ENCODE assay signal across 29 cellular contexts in the genomic region with DNA sequence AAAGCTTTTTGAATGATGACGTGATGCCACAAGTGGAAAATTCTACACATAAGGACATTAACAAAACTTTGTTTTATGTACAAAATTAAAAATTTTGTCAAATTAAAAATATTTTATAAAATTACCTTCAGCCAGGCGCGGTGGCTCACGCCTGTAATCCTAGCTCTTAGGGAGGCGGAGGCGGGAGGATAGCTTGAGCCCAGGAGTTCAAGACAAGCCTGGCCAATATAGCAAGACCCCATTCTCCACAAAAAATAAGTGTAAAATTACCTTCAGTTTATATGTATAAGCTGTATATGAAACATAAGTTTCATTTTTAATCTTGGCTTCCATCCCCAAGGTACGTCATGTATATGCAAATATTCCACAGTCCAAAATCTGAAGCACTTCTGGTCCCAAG.
"Had no signal": no experiment of that assay in that cellular context is flagged by ENCODE, and none has a peak within 500 bp of the region (broad histone marks: within the 10 kb centered on the region; RNA-seq: fewer than 3 reads in every experiment).

No MANE protein-coding gene starts in this region.

- H3K27me3 ChIP-seq: ascending aorta, brain microvascular endothelial cell, esophagus muscularis mucosa, foreskin keratinocyte, gastrocnemius medialis had no signal

- H3K27ac ChIP-seq: ascending aorta, foreskin keratinocyte, gastrocnemius medialis had no signal

- FAIRE-seq: bronchial epithelial cell, colon had no signal

- H3K27me3 Mint-ChIP-seq: activated CD4-positive, alpha-beta memory T cell treated with anti-CD3 and anti-CD28 coated beads, Interleukin-2, amount 10 ng/mL, durations not matched to agents 7 days and 5 days; activated CD4-positive, alpha-beta T cell treated with anti-CD3 and anti-CD28 coated beads, Interleukin-2, amount 10 ng/mL, durations not matched to agents 7 days and 5 days; activated naive CD4-positive, alpha-beta T cell treated with anti-CD3 and anti-CD28 coated beads, Interleukin-2, amount 10 ng/mL, durations not matched to agents 7 days and 5 days; activated naive CD8-positive, alpha-beta T cell treated with anti-CD3 and anti-CD28 coated beads, Interleukin-2, amount 10 ng/mL, durations not matched to agents 7 days and 5 days; activated T-cell treated with anti-CD3 and anti-CD28 coated beads, Interleukin-2, amount 50 U/mL, for 24 hours; central memory CD8-positive, alpha-beta T cell; effector memory CD8-positive, alpha-beta T cell had no signal

- H3K4me3 ChIP-seq: ascending aorta, esophagus muscularis mucosa, gastrocnemius medialis had no signal

- ATAC-seq: activated naive CD4-positive, alpha-beta T cell treated with anti-CD3 and anti-CD28 coated beads, Interleukin-2, amount 50 U/mL, for 72 hours; activated T-cell treated with anti-CD3 and anti-CD28 coated beads, Interleukin-2, amount 50 U/mL, for 72 hours; effector memory CD8-positive, alpha-beta T cell; foreskin keratinocyte; gastrocnemius medialis; WTC11 had no signal

- H3K9me3 Mint-ChIP-seq: activated CD4-positive, alpha-beta memory T cell treated with anti-CD3 and anti-CD28 coated beads, Interleukin-2, amount 10 ng/mL, durations not matched to agents 7 days and 5 days; activated CD4-positive, alpha-beta T cell treated with anti-CD3 and anti-CD28 coated beads, Interleukin-2, amount 10 ng/mL, durations not matched to agents 7 days and 5 days; activated naive CD4-positive, alpha-beta T cell treated with anti-CD3 and anti-CD28 coated beads, Interleukin-2, amount 10 ng/mL, durations not matched to agents 7 days and 5 days; activated naive CD4-positive, alpha-beta T cell treated with anti-CD3 and anti-CD28 coated beads, Interleukin-2, amount 50 U/mL, for 72 hours; activated naive CD8-positive, alpha-beta T cell treated with anti-CD3 and anti-CD28 coated beads, Interleukin-2, amount 10 ng/mL, durations not matched to agents 7 days and 5 days; activated T-cell treated with anti-CD3 and anti-CD28 coated beads, Interleukin-2, amount 50 U/mL, for 24 hours; activated T-cell treated with anti-CD3 and anti-CD28 coated beads, Interleukin-2, amount 50 U/mL, for 72 hours; central memory CD8-positive, alpha-beta T cell; effector memory CD8-positive, alpha-beta T cell; WTC11 had no signal

- DNase-seq: activated CD4-positive, alpha-beta memory T cell treated with anti-CD3 and anti-CD28 coated beads, Interleukin-2, amount 10 ng/mL, durations not matched to agents 7 days and 5 days; activated CD4-positive, alpha-beta T cell treated with anti-CD3 and anti-CD28 coated beads for 1 hour; activated CD4-positive, alpha-beta T cell treated with anti-CD3 and anti-CD28 coated beads for 4 hours; activated CD4-positive, alpha-beta T cell treated with anti-CD3 and anti-CD28 coated beads, Interleukin-2, amount 10 ng/mL, durations not matched to agents 7 days and 5 days; activated CD4-positive, alpha-beta T cell treated with anti-CD3 and anti-CD28 coated beads, Interleukin-2, amount 50 U/mL, for 4 hours; activated CD8-positive, alpha-beta memory T cell treated with anti-CD3 and anti-CD28 coated beads, Interleukin-2, amount 50 U/mL, for 48 hours; activated gamma-delta T cell; activated naive CD4-positive, alpha-beta T cell; activated naive CD4-positive, alpha-beta T cell treated with anti-CD3 and anti-CD28 coated beads, Interleukin-2, amount 10 ng/mL, durations not matched to agents 7 days and 5 days; activated naive CD8-positive, alpha-beta T cell treated with anti-CD3 and anti-CD28 coated beads, Interleukin-2, amount 10 ng/mL, durations not matched to agents 7 days and 5 days; activated T-cell treated with anti-CD3 and anti-CD28 coated beads for 4 hours; activated T-cell treated with anti-CD3 and anti-CD28 coated beads, Interleukin-2, amount 50 U/mL, for 24 hours; activated T-cell treated with anti-CD3 and anti-CD28 coated beads, Interleukin-2, amount 50 U/mL, for 72 hours; brain microvascular endothelial cell; cortex of kidney; dermis blood vessel endothelial cell; effector CD4-positive, alpha-beta T cell; effector memory CD8-positive, alpha-beta T cell; erythroblast; foreskin keratinocyte; gastrocnemius medialis; T-helper 2 cell had no signal

- H3K4me1 ChIP-seq: ascending aorta, gastrocnemius medialis had no signal

- H3K9me3 ChIP-seq: ascending aorta, esophagus muscularis mucosa, gastrocnemius medialis had no signal

- H3K27ac Mint-ChIP-seq: activated CD4-positive, alpha-beta memory T cell treated with anti-CD3 and anti-CD28 coated beads, Interleukin-2, amount 10 ng/mL, durations not matched to agents 7 days and 5 days; activated CD4-positive, alpha-beta T cell treated with anti-CD3 and anti-CD28 coated beads, Interleukin-2, amount 10 ng/mL, durations not matched to agents 7 days and 5 days; activated naive CD4-positive, alpha-beta T cell treated with anti-CD3 and anti-CD28 coated beads, Interleukin-2, amount 10 ng/mL, durations not matched to agents 7 days and 5 days; activated naive CD4-positive, alpha-beta T cell treated with anti-CD3 and anti-CD28 coated beads, Interleukin-2, amount 50 U/mL, for 72 hours; activated naive CD8-positive, alpha-beta T cell treated with anti-CD3 and anti-CD28 coated beads, Interleukin-2, amount 10 ng/mL, durations not matched to agents 7 days and 5 days; activated T-cell treated with anti-CD3 and anti-CD28 coated beads, Interleukin-2, amount 50 U/mL, for 24 hours; activated T-cell treated with anti-CD3 and anti-CD28 coated beads, Interleukin-2, amount 50 U/mL, for 72 hours; effector memory CD8-positive, alpha-beta T cell; WTC11 had no signal

- H3K4me3 Mint-ChIP-seq: activated CD4-positive, alpha-beta memory T cell treated with anti-CD3 and anti-CD28 coated beads, Interleukin-2, amount 10 ng/mL, durations not matched to agents 7 days and 5 days; activated CD4-positive, alpha-beta T cell treated with anti-CD3 and anti-CD28 coated beads, Interleukin-2, amount 10 ng/mL, durations not matched to agents 7 days and 5 days; activated naive CD4-positive, alpha-beta T cell treated with anti-CD3 and anti-CD28 coated beads, Interleukin-2, amount 10 ng/mL, durations not matched to agents 7 days and 5 days; activated naive CD8-positive, alpha-beta T cell treated with anti-CD3 and anti-CD28 coated beads, Interleukin-2, amount 10 ng/mL, durations not matched to agents 7 days and 5 days; activated T-cell treated with anti-CD3 and anti-CD28 coated beads, Interleukin-2, amount 50 U/mL, for 24 hours; activated T-cell treated with anti-CD3 and anti-CD28 coated beads, Interleukin-2, amount 50 U/mL, for 72 hours; central memory CD8-positive, alpha-beta T cell; effector memory CD8-positive, alpha-beta T cell; WTC11 had no signal
